In genomic region chr1:165456861-165457260, GRCh38 we compare ENCODE assay signal across 23 cellular contexts. TPM values are rescaled to one million over a fixed set of nuclear protein-coding genes. Genes with fewer than 3 reads are reported as not detected.
DNase-seq lines count a peak whose midpoint lies in the region; TF ChIP-seq lines count a peak whose summit lies in the region.
"Had no signal": no experiment of that assay in that cellular context is flagged by ENCODE, and none has a peak within 500 bp of the region (broad histone marks: within the 10 kb centered on the region; RNA-seq: fewer than 3 reads in every experiment).

No MANE protein-coding gene starts in this region.

- H3K9me3 Mint-ChIP-seq in Calu3 (ENCODE audit: low read depth, unreplicated experiment): no peaks in the 10 kb centered on the region
- H3K9me3 Mint-ChIP-seq: T-helper 2 cell treated with Interferon-gamma antibody and Interleukin-4, amounts not matched to agents 5 μg/mL and 100 μg/mL, for 36 hours had no signal

- no peak overlapping the region for H3K4me3 ChIP-seq in WERI-Rb-1 (ENCODE audit: low read depth, low read length)
- H3K4me3 ChIP-seq: K562, MG63, SJCRH30 had no signal

- intact Hi-C loops in Calu3 (cut with micrococcal nuclease; ENCODE audit: unreplicated experiment): loop anchor here (2.0 kb wide), 1 partner anchor 26 kb away; no protein-coding TSS in a partner anchor

- H3K4me3 Mint-ChIP-seq in Calu3 (ENCODE audit: low read depth, unreplicated experiment): no peak overlapping the region
- H3K4me3 Mint-ChIP-seq: T-cell; T-helper 2 cell treated with Interferon-gamma antibody and Interleukin-4, amounts not matched to agents 5 μg/mL and 100 μg/mL, for 36 hours had no signal

- CTCF ChIA-PET in Calu3 (lab: Charles Lee): interaction anchor here (1.3 kb wide), 1 partner anchor 83 kb away, joined by 3 read pairs; no protein-coding TSS in a partner anchor

- BruUV-seq in Calu3 (replicated peaks; lab: Mats Ljungman, UMichigan): no TSS peak

- H3K27ac ChIP-seq in WERI-Rb-1: peak overlapping the region; percentile 85
- H3K27ac ChIP-seq: SJCRH30 had no signal

- no peaks in the 10 kb centered on the region for H3K27me3 Mint-ChIP-seq in Calu3 (ENCODE audit: unreplicated experiment)

- no peaks in the 10 kb centered on the region for H3K27me3 ChIP-seq in WERI-Rb-1 (ENCODE audit: insufficient read depth, low read depth, severe bottlenecking)
- H3K27me3 ChIP-seq: BE2C, SJCRH30 had no signal

- TF ChIP-seq CTCF in Calu3 (IDR thresholded peaks at IDR 0.05; ENCODE audit: unreplicated experiment) (no peak), WERI-Rb-1 (IDR thresholded peaks at IDR 0.05; ENCODE audit: low read depth, low read length) (no peak)

- H3K27ac Mint-ChIP-seq in Calu3 (ENCODE audit: unreplicated experiment): peak overlapping the region; percentile 73
- H3K27ac Mint-ChIP-seq: T-cell; T-helper 2 cell treated with Interferon-gamma antibody and Interleukin-4, amounts not matched to agents 5 μg/mL and 100 μg/mL, for 36 hours had no signal

- DNase-seq in Calu3 (no peak), NCI-H1417 (lab: John Stamatoyannopoulos, UW) (peak in 2 of 3 experiments; percentile 71 to 86), NCI-H524 (lab: John Stamatoyannopoulos, UW) (peak; percentile 88 to 95), WERI-Rb-1 (peak; percentile 94), dermis blood vessel endothelial cell (no peak), occipital lobe (lab: John Stamatoyannopoulos, UW) (no peak), NCI-H1436 treated with DMSO at 0.1 percent for 48 hours (lab: John Stamatoyannopoulos, UW) (no peak)
- DNase-seq in stimulated activated CD4-positive, alpha-beta T cell treated with anti-CD3 and anti-CD28 coated beads, Interleukin-1b, Interleukin-23, amount 100 ng/mL, for 48 hours: no peak
- DNase-seq: BE2C; EL; GF-D8; MG63; NCI-H1436; NCI-H2029; NCI-H2171 treated with DMSO at 0.1 percent for 48 hours; NK-92 treated with Interleukin-12 subunit alpha and Interleukin-12 subunit beta, amount 100 ng/mL, for 24 hours; SJCRH30; T-cell had no signal

- H3K36me3 Mint-ChIP-seq in Calu3 (ENCODE audit: insufficient read depth, unreplicated experiment): peaks cover 9% of the 10 kb centered on the region
- H3K36me3 Mint-ChIP-seq: T-cell had no signal

- no peaks in the 10 kb centered on the region for H3K9me3 ChIP-seq in WERI-Rb-1 (ENCODE audit: severe bottlenecking)
- H3K9me3 ChIP-seq: BE2C, MG63, SJCRH30 had no signal

- H3K4me1 Mint-ChIP-seq in Calu3 (ENCODE audit: low read depth, unreplicated experiment): peaks cover 27% of the 10 kb centered on the region
- H3K4me1 Mint-ChIP-seq: T-cell had no signal

- no peaks in the 10 kb centered on the region for H3K36me3 ChIP-seq in WERI-Rb-1
- H3K36me3 ChIP-seq: BE2C, MG63, SJCRH30 had no signal

RNA-seq across cellular contexts. Expression of gene RXRG, which starts 11.9 kb away (rescaled TPM):
- total RNA-seq in Calu3 (2022) (not detected in 2 replicates), dermis blood vessel endothelial cell (not detected in 2 replicates), occipital lobe (0.31 TPM)
- total RNA-seq: A673, H1, K562, LHCN-M2, T-cell had no signal

Comparison
In these comparisons a context has a peak if more than half of its experiments do, and no peak if none do; other contexts are left out.
1. DNase-seq: peak in NCI-H1417 (2 of 3), NCI-H524 (2 of 2) and WERI-Rb-1 (single experiment); none in Calu3 (single experiment), dermis blood vessel endothelial cell (single experiment), occipital lobe (single experiment), NCI-H1436 treated with DMSO at 0.1 percent for 48 hours (single experiment) and stimulated activated CD4-positive, alpha-beta T cell treated with anti-CD3 and anti-CD28 coated beads, Interleukin-1b, Interleukin-23, amount 100 ng/mL, for 48 hours (single experiment).